22 cellular contexts compared by ENCODE assay signal in genomic region chr4:44194365-44194764, GRCh38.
"Had no signal": no experiment of that assay in that cellular context is flagged by ENCODE, and none has a peak within 500 bp of the region (broad histone marks: within the 10 kb centered on the region; RNA-seq: fewer than 3 reads in every experiment).

No MANE protein-coding gene starts in this region.

- H3K4me1 ChIP-seq: heart right ventricle, lower lobe of right lung, parathyroid adenoma, sigmoid colon, stomach had no signal

- H3K36me3 ChIP-seq: heart right ventricle, lower lobe of right lung, sigmoid colon, stomach had no signal

- H3K9me3 ChIP-seq: lower lobe of right lung had no signal

- H3K4me3 ChIP-seq: heart right ventricle, lower lobe of right lung, sigmoid colon, stomach had no signal

- H3K27me3 ChIP-seq: heart right ventricle, sigmoid colon, stomach had no signal

- H3K27ac ChIP-seq: epithelial cell of prostate, heart right ventricle, lower lobe of right lung, parathyroid adenoma, sigmoid colon, stomach had no signal

- ATAC-seq: activated CD4-positive, CD25-positive, alpha-beta regulatory T cell treated with anti-CD3 and anti-CD28 coated beads, Interleukin-2, amount 50 U/mL, for 24 hours; activated naive CD8-positive, alpha-beta T cell treated with anti-CD3 and anti-CD28 coated beads, Interleukin-2, amount 50 U/mL, for 24 hours; effector memory CD8-positive, alpha-beta T cell; heart right ventricle; left colon; lower lobe of right lung; naive thymus-derived CD8-positive, alpha-beta T cell; stimulated activated effector memory CD8-positive, alpha-beta T cell treated with anti-CD3 and anti-CD28 coated beads, Interleukin-12 subunit alpha, Interleukin-12 subunit beta, amount 100 ng/mL, for 72 hours had no signal

- DNase-seq: activated CD4-positive, alpha-beta T cell treated with anti-CD3 and anti-CD28 coated beads, Interleukin-2, amount 10 ng/mL, durations not matched to agents 7 days and 5 days; activated CD8-positive, alpha-beta memory T cell treated with anti-CD3 and anti-CD28 coated beads, Interleukin-2, amount 50 U/mL, for 4 hours; activated effector memory CD4-positive, alpha-beta T cell treated with Interleukin-2 at 50 U/mL for 16 hours; activated naive CD4-positive, alpha-beta T cell treated with anti-CD3 and anti-CD28 coated beads, Interleukin-2, amount 10 ng/mL, durations not matched to agents 7 days and 5 days; activated naive CD8-positive, alpha-beta T cell treated with anti-CD3 and anti-CD28 coated beads, Interleukin-2, amount 50 U/mL, for 24 hours; activated T-cell treated with anti-CD3 and anti-CD28 coated beads, Interleukin-2, amount 50 U/mL, for 48 hours; aorta; cerebellar nuclear complex; effector memory CD8-positive, alpha-beta T cell; heart right ventricle; immature natural killer cell; left colon; lower lobe of right lung; naive thymus-derived CD8-positive, alpha-beta T cell; sigmoid colon; stimulated activated CD4-positive, alpha-beta T cell treated with anti-CD3 and anti-CD28 coated beads, Interleukin-4, amount 100 ng/mL, for 24 hours; stomach; trophoblast cell had no signal
